ENCODE assay signal across 35 cellular contexts in genomic region chr10:13221572-13221971, GRCh38. TPM values are rescaled to one million over a fixed set of nuclear protein-coding genes. Genes with fewer than 3 reads are reported as not detected.
"Had no signal": no experiment of that assay in that cellular context is flagged by ENCODE, and none has a peak within 500 bp of the region (broad histone marks: within the 10 kb centered on the region; RNA-seq: fewer than 3 reads in every experiment).

No MANE protein-coding gene starts in this region.

- H3K27ac ChIP-seq: adrenal gland, breast epithelium, cardiac muscle cell, coronary artery, dorsolateral prefrontal cortex, esophagus squamous epithelium, gastroesophageal sphincter, heart right ventricle, hepatocyte, WERI-Rb-1 had no signal

- DNase-seq: activated B cell treated with CpG ODN at 0.5 μM for 24 hours; activated CD4-positive, alpha-beta T cell treated with anti-CD3 and anti-CD28 coated beads for 48 hours; activated CD4-positive, alpha-beta T cell treated with anti-CD3 and anti-CD28 coated beads, Interleukin-2, amount 50 U/mL, for 1 hour; activated CD4-positive, alpha-beta T cell treated with anti-CD3 and anti-CD28 coated beads, Interleukin-2, amount 50 U/mL, for 48 hours; activated CD8-positive, alpha-beta memory T cell treated with anti-CD3 and anti-CD28 coated beads for 24 hours; activated CD8-positive, alpha-beta T cell treated with anti-CD3 and anti-CD28 coated beads for 36 hours; activated effector memory CD4-positive, alpha-beta T cell treated with anti-CD3 and anti-CD28 coated beads, Interleukin-2, amount 50 U/mL, for 16 hours; activated naive CD4-positive, alpha-beta T cell treated with anti-CD3 and anti-CD28 coated beads for 36 hours; activated naive CD8-positive, alpha-beta T cell treated with anti-CD3 and anti-CD28 coated beads for 36 hours; activated naive CD8-positive, alpha-beta T cell treated with anti-CD3 and anti-CD28 coated beads, Interleukin-2, amount 50 U/mL, for 24 hours; activated T-cell treated with anti-CD3 and anti-CD28 coated beads, Interleukin-2, amount 50 U/mL, for 4 hours; adrenal gland; amygdala; aorta; central memory CD4-positive, alpha-beta T cell; cerebellar nuclear complex; dorsolateral prefrontal cortex; effector memory CD4-positive, alpha-beta T cell; endodermal cell; erythroblast; esophagus squamous epithelium; foreskin melanocyte; heart right ventricle; T1000; WERI-Rb-1 had no signal

- H3K4me2 ChIP-seq: hepatocyte had no signal

- H3K9me3 ChIP-seq: adrenal gland, breast epithelium, esophagus squamous epithelium, gastroesophageal sphincter, heart right ventricle had no signal

- H3K36me3 ChIP-seq: adrenal gland, breast epithelium, cardiac muscle cell, esophagus squamous epithelium, gastroesophageal sphincter, heart right ventricle, WERI-Rb-1 had no signal

- H3K4me1 ChIP-seq: adrenal gland, breast epithelium, gastroesophageal sphincter, heart right ventricle had no signal

- H3K79me2 ChIP-seq: hepatocyte had no signal

- H3K4me3 ChIP-seq: adrenal gland, breast epithelium, cardiac muscle cell, coronary artery, dorsolateral prefrontal cortex, esophagus squamous epithelium, gastroesophageal sphincter, heart right ventricle, hepatocyte had no signal

- H3K27me3 ChIP-seq: adrenal gland, breast epithelium, cardiac muscle cell, esophagus squamous epithelium, gastroesophageal sphincter, heart right ventricle, hepatocyte had no signal

- H2AFZ ChIP-seq: hepatocyte had no signal

RNA-seq across cellular contexts. Expression of gene UCMA, which starts 12.6 kb away (rescaled TPM):
- total RNA-seq: activated B cell treated with CpG ODN at 0.5 μM for 24 hours; activated CD8-positive, alpha-beta T cell treated with anti-CD3 and anti-CD28 coated beads for 36 hours; activated naive CD4-positive, alpha-beta T cell treated with anti-CD3 and anti-CD28 coated beads for 36 hours; activated naive CD8-positive, alpha-beta T cell treated with anti-CD3 and anti-CD28 coated beads for 36 hours; activated T-cell treated with anti-CD3 and anti-CD28 coated beads, Interleukin-2, amount 50 U/mL, for 4 hours; activated T-helper 2 cell treated with anti-CD3 and anti-CD28 coated beads, Interferon-gamma antibody, Interleukin-2, Interleukin-4, amounts not matched to agents 10 μg/mL and 5 μg/mL and 100 μg/mL, durations not matched to agents 14 hours and 24 hours and 36 hours; adrenal gland; aorta; breast epithelium; cardiac muscle cell; endodermal cell; esophagus squamous epithelium; fibroblast of lung; fibroblast of villous mesenchyme; gastroesophageal sphincter; glomerular endothelial cell; heart right ventricle; hepatocyte; T-helper 2 cell treated with Interferon-gamma antibody and Interleukin-4, amounts not matched to agents 100 ng/mL and 5 ng/mL, for 36 hours had no signal
- polyA plus RNA-seq: adrenal gland, aorta, cardiac muscle cell, fibroblast of lung, heart right ventricle, hepatocyte had no signal
